In genomic region chr7:107232568-107233090, GRCh38 we compare ENCODE assay signal across 1 cellular context.
TF ChIP-seq lines count a peak whose summit lies in the region.

No MANE protein-coding gene starts in this region.

TF ChIP-seq in WTC11, 78 proteins besides CTCF, POLR2A, EP300 and RAD21 (continued from another document):
- TF ChIP-seq OVOL2 (CRISPR knock-in tag; IDR thresholded peaks at IDR 0.05; ENCODE audit: borderline replicate concordance), result no peak
- TF ChIP-seq KAT7 (CRISPR knock-in tag; IDR thresholded peaks at IDR 0.05; ENCODE audit: borderline replicate concordance), result no peak
- no peak for TF ChIP-seq FOXP1 (CRISPR knock-in tag; IDR thresholded peaks at IDR 0.05; ENCODE audit: borderline replicate concordance)
- no peak for TF ChIP-seq MYBL2 (CRISPR knock-in tag; IDR thresholded peaks at IDR 0.05)
- TF ChIP-seq IRF1 (CRISPR knock-in tag; IDR thresholded peaks at IDR 0.05), result no peak
- no peak for TF ChIP-seq NFATC4 (CRISPR knock-in tag; IDR thresholded peaks at IDR 0.05)
